ENCODE assay signal across 1 cellular context in the genomic region with DNA sequence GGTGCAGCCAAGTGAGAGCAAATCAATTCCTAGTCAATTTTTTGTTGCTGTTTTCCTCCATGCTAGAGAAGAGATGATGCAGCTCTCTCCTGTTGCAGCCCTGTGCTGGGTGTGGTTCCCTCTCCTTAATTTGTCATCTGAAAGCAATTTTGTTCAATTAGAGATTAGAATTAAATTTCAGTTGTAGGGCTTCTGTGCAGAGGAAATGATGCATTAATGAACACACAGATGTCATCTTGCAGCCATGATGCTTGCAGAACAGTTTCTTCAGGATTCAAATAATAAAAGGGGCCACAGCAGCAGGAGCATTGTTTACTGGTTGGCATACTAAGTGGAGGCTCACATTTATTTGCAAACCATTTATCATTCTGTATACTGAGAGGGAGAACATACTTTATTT.
TF ChIP-seq lines count a peak whose summit lies in the region.

No MANE protein-coding gene starts in this region.

TF ChIP-seq in SK-N-SH treated with all-trans-retinoic acid at 6 μM for 48 hours, 23 proteins besides CTCF, POLR2A, EP300 and RAD21 (continued from another document):
- TF ChIP-seq, protein P1, sequence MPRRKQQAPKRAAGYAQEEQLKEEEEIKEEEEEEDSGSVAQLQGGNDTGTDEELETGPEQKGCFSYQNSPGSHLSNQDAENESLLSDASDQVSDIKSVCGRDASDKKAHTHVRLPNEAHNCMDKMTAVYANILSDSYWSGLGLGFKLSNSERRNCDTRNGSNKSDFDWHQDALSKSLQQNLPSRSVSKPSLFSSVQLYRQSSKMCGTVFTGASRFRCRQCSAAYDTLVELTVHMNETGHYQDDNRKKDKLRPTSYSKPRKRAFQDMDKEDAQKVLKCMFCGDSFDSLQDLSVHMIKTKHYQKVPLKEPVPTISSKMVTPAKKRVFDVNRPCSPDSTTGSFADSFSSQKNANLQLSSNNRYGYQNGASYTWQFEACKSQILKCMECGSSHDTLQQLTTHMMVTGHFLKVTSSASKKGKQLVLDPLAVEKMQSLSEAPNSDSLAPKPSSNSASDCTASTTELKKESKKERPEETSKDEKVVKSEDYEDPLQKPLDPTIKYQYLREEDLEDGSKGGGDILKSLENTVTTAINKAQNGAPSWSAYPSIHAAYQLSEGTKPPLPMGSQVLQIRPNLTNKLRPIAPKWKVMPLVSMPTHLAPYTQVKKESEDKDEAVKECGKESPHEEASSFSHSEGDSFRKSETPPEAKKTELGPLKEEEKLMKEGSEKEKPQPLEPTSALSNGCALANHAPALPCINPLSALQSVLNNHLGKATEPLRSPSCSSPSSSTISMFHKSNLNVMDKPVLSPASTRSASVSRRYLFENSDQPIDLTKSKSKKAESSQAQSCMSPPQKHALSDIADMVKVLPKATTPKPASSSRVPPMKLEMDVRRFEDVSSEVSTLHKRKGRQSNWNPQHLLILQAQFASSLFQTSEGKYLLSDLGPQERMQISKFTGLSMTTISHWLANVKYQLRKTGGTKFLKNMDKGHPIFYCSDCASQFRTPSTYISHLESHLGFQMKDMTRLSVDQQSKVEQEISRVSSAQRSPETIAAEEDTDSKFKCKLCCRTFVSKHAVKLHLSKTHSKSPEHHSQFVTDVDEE (CRISPR knock-in tag; IDR thresholded peaks at IDR 0.05) = peak; percentile 89; the same call in 1 of the 2 replicates
- peak; percentile 98 for TF ChIP-seq TCF4 (CRISPR knock-in tag; IDR thresholded peaks at IDR 0.05; ENCODE audit: borderline replicate concordance)
- TF ChIP-seq ISL1 (CRISPR knock-in tag; IDR thresholded peaks at IDR 0.05) = peak; percentile 43; the same call in 1 of the 2 replicates
- TF ChIP-seq CSRNP3 (CRISPR knock-in tag; IDR thresholded peaks at IDR 0.05) = peak; percentile 86
- TF ChIP-seq ZNF70 (CRISPR knock-in tag; IDR thresholded peaks at IDR 0.05) = peak; percentile 13; the same call in 1 of the 2 replicates
